Comparison of ENCODE assay signal across 8 cellular contexts in the genomic region with DNA sequence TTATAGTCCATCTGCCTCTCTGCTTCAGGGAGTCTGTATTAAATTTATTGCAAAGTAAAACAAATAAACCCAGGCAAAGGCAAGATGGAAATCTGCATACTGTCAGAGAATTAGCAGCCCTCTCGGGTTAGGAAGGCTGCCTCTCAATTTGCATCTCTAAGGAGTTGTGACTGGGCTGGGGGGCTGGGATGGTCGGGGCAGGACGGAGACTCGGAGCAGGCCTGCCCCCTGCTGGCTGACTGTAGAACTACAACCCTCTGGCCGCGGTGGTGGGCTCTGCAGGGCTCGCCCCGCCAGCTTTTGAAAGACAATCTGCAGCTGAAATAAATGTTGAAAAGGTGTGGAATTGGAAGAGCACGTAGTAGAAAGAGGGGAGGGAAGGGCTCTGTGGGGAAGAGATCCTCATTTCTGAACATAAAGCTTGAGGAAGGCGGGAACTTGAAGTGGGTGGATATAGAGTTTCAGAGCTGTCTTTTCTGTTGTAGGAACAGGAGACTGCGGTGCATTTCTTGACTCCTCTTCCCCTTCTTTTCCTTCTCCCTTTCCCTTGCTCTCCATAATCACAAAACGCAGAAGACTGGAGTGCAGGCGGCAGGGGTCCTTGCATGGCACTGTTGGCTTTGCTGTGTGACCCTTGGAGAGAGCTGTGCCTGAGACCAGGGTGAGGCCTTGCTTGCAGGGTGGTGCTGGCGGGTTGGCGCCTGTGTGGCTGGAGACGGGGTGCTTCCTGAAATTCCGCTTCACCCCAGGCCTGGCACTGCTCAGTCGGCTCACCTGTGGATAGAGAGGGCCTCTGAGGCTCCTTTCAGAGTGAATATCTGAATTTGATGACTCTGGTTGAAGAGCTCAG. TPM values are rescaled to one million over a fixed set of nuclear protein-coding genes. Genes with fewer than 3 reads are reported as not detected.
DNase-seq lines count a peak whose midpoint lies in the region; ATAC-seq and TF ChIP-seq lines count a peak whose summit lies in the region.

No MANE protein-coding gene starts in this region.

- H3K9ac ChIP-seq in IMR-90 (ENCODE audit: low read depth, low read length) (no peak overlapping the region), liver (ENCODE audit: low read depth in 1 of 2, low read length in 2 of 2) (no peak overlapping the region)

- H4K5ac ChIP-seq in IMR-90 (ENCODE audit: low read depth, low read length), result no peak overlapping the region

- H3K79me1 ChIP-seq in IMR-90 (ENCODE audit: low read depth in 1 of 2, low read length in 2 of 2), result no peaks in the 10 kb centered on the region

- H2AK9ac ChIP-seq in IMR-90 (replicated peaks; ENCODE audit: low read depth, low read length, poor library complexity), result peak overlapping the region; percentile 59

- no peak overlapping the region for H4K91ac ChIP-seq in IMR-90 (ENCODE audit: insufficient read depth, low read depth, low read length)

- dilution Hi-C loops in IMR-90 (cut with HindIII; ENCODE audit: low sequenced_read_pairs, unreplicated experiment), result no loop called here

- no peak overlapping the region for H3K4me2 ChIP-seq in IMR-90 (ENCODE audit: low read depth, low read length)

- peaks cover 62% of the 10 kb centered on the region for H3K4me1 Mint-ChIP-seq in WTC11

- no peak overlapping the region for H2BK120ac ChIP-seq in IMR-90 (ENCODE audit: low read depth, low read length)

- no peak overlapping the region for H3K27ac ChIP-seq in IMR-90 (ENCODE audit: insufficient read depth, low read length)
- H3K27ac ChIP-seq in liver (ENCODE audit: low read depth in 1 of 2, low read length in 2 of 2), result no peak overlapping the region

- no peak overlapping the region for H3K14ac ChIP-seq in IMR-90 (replicated peaks; ENCODE audit: low read depth, low read length)

- intact Hi-C loops in IMR-90 (cut with micrococcal nuclease), result loop anchor here (1.0 to 5.0 kb wide), 6 partner anchors 51 to 725 kb away; no protein-coding TSS in a partner anchor

- CTCF ChIA-PET in IMR-90 (lab: Yijun Ruan, JAX) (interaction anchor here (0.7 to 3.5 kb wide), 21 partner anchors 8 to 311 kb away, joined by 3 to 34 read pairs (median 4); no protein-coding TSS in a partner anchor), WTC11 (lab: Charles Lee) (interaction anchor here (0.5 to 5.6 kb wide), 68 partner anchors 9 to 1214 kb away, joined by 3 to 126 read pairs (median 4); partner anchors contain the start of genes SLC37A2, ST3GAL4 and TMEM218)

- H3K23ac ChIP-seq in IMR-90 (ENCODE audit: low read depth, low read length), result no peak overlapping the region

- peak overlapping the region; percentile 33 for H2AFZ ChIP-seq in IMR-90 (replicated peaks; ENCODE audit: low read length, poor library complexity)

- no peak overlapping the region for H2BK15ac ChIP-seq in IMR-90 (ENCODE audit: low read depth, low read length)

- DNase-seq in AG20443 (ENCODE audit: low spot score) (peak; percentile 83), IMR-90 (peak; percentile 29), WTC11 (ENCODE audit: low spot score) (peak; percentile 90), cerebellum (ENCODE audit: low spot score) (peak; percentile 9), T1000 (lab: John Stamatoyannopoulos, UW) (no peak)
- peak; percentile 38 to 55 for DNase-seq in stimulated activated CD8-positive, alpha-beta memory T cell treated with anti-CD3 and anti-CD28 coated beads, Interleukin-2, amount 100 ng/mL, for 48 hours (ENCODE audit: low read depth in 2 of 2)

- H3K9me3 ChIP-seq in IMR-90 (ENCODE audit: control insufficient read depth, insufficient read depth, low read length) (no peaks in the 10 kb centered on the region), liver (ENCODE audit: control insufficient read depth in 4 of 4, low read length in 3 of 4) (no peaks in the 10 kb centered on the region)

- no peak overlapping the region for H2AK5ac ChIP-seq in IMR-90 (ENCODE audit: low read depth, low read length)

- no TSS peak for BruUV-seq in IMR-90 (replicated peaks; lab: Mats Ljungman, UMichigan)

- POLR2A ChIA-PET in IMR-90 (lab: Charles Lee; ENCODE audit: unreplicated experiment) (interaction anchor here (1.0 kb wide), 1 partner anchor 50 kb away, joined by 4 read pairs; no protein-coding TSS in a partner anchor), WTC11 (lab: Charles Lee) (interaction anchor here (0.7 to 1.4 kb wide), 2 partner anchors 28 to 51 kb away, joined by 3 read pairs; no protein-coding TSS in a partner anchor)

- in situ Hi-C loops in IMR-90 (cut with MboI; ENCODE audit: low sequenced_read_pairs), result loop anchor here (10.0 kb wide), 1 partner anchor 167 kb away; no protein-coding TSS in a partner anchor

- H3K27me3 ChIP-seq in IMR-90 (ENCODE audit: control insufficient read depth, insufficient read depth, low read length) (peaks cover 13% of the 10 kb centered on the region), liver (ENCODE audit: control insufficient read depth in 4 of 4, insufficient read depth in 4 of 4, low read length in 3 of 4) (no peaks in the 10 kb centered on the region)

- TF ChIP-seq CTCF in IMR-90 (conservative IDR thresholded peaks at IDR 0.05; ENCODE audit: low read depth, low read length) (peak; percentile 83), WTC11 (IDR thresholded peaks at IDR 0.05) (peak; percentile 99), liver (IDR thresholded peaks at IDR 0.05; ENCODE audit: low read depth, low read length, missing input control) (peak; percentile 84)

- H3K27ac Mint-ChIP-seq in WTC11, result no peak overlapping the region

- H2BK20ac ChIP-seq in IMR-90 (ENCODE audit: low read depth, low read length), result no peak overlapping the region

- ATAC-seq in GM19324 (IDR thresholded peaks at IDR 0.05; ENCODE audit: low FRiP score, unreplicated experiment) (peak; percentile 76), IMR-90 (ENCODE audit: low read depth) (peak; percentile 100), WTC11 (peak; percentile 88)

- no peaks in the 10 kb centered on the region for H3K9me1 ChIP-seq in IMR-90 (ENCODE audit: insufficient read depth, low read length)

- H3K4me3 ChIP-seq in IMR-90 (ENCODE audit: insufficient read depth, low read depth, low read length), result no peak overlapping the region
- no peak overlapping the region for H3K4me3 ChIP-seq in liver (ENCODE audit: low read depth in 1 of 3, low read length in 3 of 3)

- H3K56ac ChIP-seq in IMR-90 (ENCODE audit: extremely low read depth, insufficient read depth, low read length), result no peak overlapping the region

- 0 out of 2 replicates have a peak, but pooled peaks have one; percentile 29 for TF ChIP-seq POLR2A in IMR-90 (IDR thresholded peaks at IDR 0.05; ENCODE audit: low read depth, low read length)

- TF ChIP-seq RAD21 in IMR-90 (IDR thresholded peaks at IDR 0.05; ENCODE audit: low read length) (peak; percentile 82), liver (IDR thresholded peaks at IDR 0.05) (peak; percentile 88 to 91)

- peak overlapping the region; percentile 53 for H3K4me3 Mint-ChIP-seq in WTC11

- H3K36me3 ChIP-seq in IMR-90 (ENCODE audit: control insufficient read depth, insufficient read depth, low read length), result no peaks in the 10 kb centered on the region
- no peaks in the 10 kb centered on the region for H3K36me3 ChIP-seq in liver (ENCODE audit: control insufficient read depth in 4 of 4, insufficient read depth in 3 of 4, low read depth in 1 of 4, low read length in 3 of 4)

- no peaks in the 10 kb centered on the region for H3K36me3 Mint-ChIP-seq in WTC11

- no peak overlapping the region for H4K8ac ChIP-seq in IMR-90 (ENCODE audit: low read depth in 2 of 2, low read length in 2 of 2)

- no peak overlapping the region for H2BK5ac ChIP-seq in IMR-90 (ENCODE audit: low read depth, low read length, poor library complexity, severe bottlenecking)

- WGBS in IMR-90 (ENCODE audit: extremely low coverage in 2 of 2, insufficient read length in 1 of 2), 2 experiments, result 0% methylated on average over 1 of the region's 18 CpGs; no CpG with 5 or more reads in 1 of the 2 experiments
- WGBS in liver, result 38% methylated on average over 18 of the region's 18 CpGs

- H3K18ac ChIP-seq in IMR-90 (ENCODE audit: low read depth, low read length), result no peak overlapping the region

- H3K4me1 ChIP-seq in IMR-90 (ENCODE audit: control insufficient read depth, insufficient read depth, low read length), result no peaks in the 10 kb centered on the region; the same call in 1 of the 2 replicates
- H3K4me1 ChIP-seq in liver (ENCODE audit: control insufficient read depth in 4 of 4, insufficient read depth in 4 of 4, low read length in 3 of 4), result peaks cover 0 to 6% (median 0%) of the 10 kb centered on the region in 4 donors

- no peaks in the 10 kb centered on the region for H3K9me3 Mint-ChIP-seq in WTC11

- H3K4ac ChIP-seq in IMR-90 (ENCODE audit: low read depth, low read length), result no peak overlapping the region

- H3K27me3 Mint-ChIP-seq in WTC11 (ENCODE audit: low read depth), result peaks cover 89% of the 10 kb centered on the region

- no peaks in the 10 kb centered on the region for H4K20me1 ChIP-seq in IMR-90 (ENCODE audit: insufficient read depth, low read length)

TF ChIP-seq in IMR-90, 13 proteins besides CTCF, POLR2A, EP300 and RAD21 (continues in another document):
- TF ChIP-seq BHLHE40 (IDR thresholded peaks at IDR 0.05; ENCODE audit: low read depth, low read length) (no peak), CEBPB (IDR thresholded peaks at IDR 0.05; ENCODE audit: low read depth, low read length) (no peak), MAZ (IDR thresholded peaks at IDR 0.05; ENCODE audit: borderline replicate concordance, low read depth, low read length) (no peak)

TF ChIP-seq in WTC11, 78 proteins besides CTCF, POLR2A, EP300 and RAD21 (continues in another document):
- TF ChIP-seq SP1 (CRISPR knock-in tag; conservative IDR thresholded peaks at IDR 0.05), result 0 out of 2 replicates have a peak, but pooled peaks have one; percentile 27

TF ChIP-seq in liver, 16 proteins besides CTCF, POLR2A, EP300 and RAD21 (continues in another document):
- TF ChIP-seq MAX (IDR thresholded peaks at IDR 0.05) (no peak), EGR1 (IDR thresholded peaks at IDR 0.05; ENCODE audit: low read depth in 2 of 2) (no peak), RXRA (IDR thresholded peaks at IDR 0.05) (no peak)

RNA-seq across cellular contexts. Expression of gene PKNOX2, which starts 22.6 kb away (rescaled TPM):
- 0.72 and 1.1 TPM in 2 replicates for total RNA-seq in IMR-90 (2012; rRNA removed)
- polyA plus RNA-seq in IMR-90 (2012; rRNA removed), result 1.7 and 2.3 TPM in 2 replicates
- 1.4 and 1.6 TPM in 2 replicates for polyA plus RNA-seq in IMR-90 (2012; cell fraction: cytosol; rRNA removed)
- 1.7 and 2.4 TPM in 2 replicates for polyA plus RNA-seq in IMR-90 (2012; cell fraction: nucleus; rRNA removed; ENCODE audit: low replicate concordance)
- total RNA-seq in WTC11 (2021), result 1.9 to 3.7 TPM (median 2.3 TPM) in 3 replicates
- 6.4 TPM for total RNA-seq in cerebellum
- under 1 TPM; 0.23 to 0.25 TPM for total RNA-seq in liver
- polyA plus RNA-seq in liver, result under 1 TPM; 0.14 to 0.29 TPM

RNA-seq across cellular contexts. Expression of gene TMEM218, which starts 30.5 kb away (rescaled TPM):
- total RNA-seq in IMR-90 (2012; rRNA removed) (19.4 and 24.4 TPM in 2 replicates), WTC11 (2021) (10.3 to 12.4 TPM (median 11.0 TPM) in 3 replicates), cerebellum (22.0 TPM), liver (10 to 100 TPM; 11.1 to 13.4 TPM)
- polyA plus RNA-seq in IMR-90 (2012; rRNA removed) (17.7 and 23.0 TPM in 2 replicates), liver (10 to 100 TPM; 14.7 to 16.4 TPM)
- polyA plus RNA-seq in IMR-90 (2012; cell fraction: cytosol; rRNA removed), result 22.3 and 22.4 TPM in 2 replicates
- 16.7 and 47.5 TPM in 2 replicates for polyA plus RNA-seq in IMR-90 (2012; cell fraction: nucleus; rRNA removed; ENCODE audit: low replicate concordance)
